Comparison of ENCODE assay signal across 16 cellular contexts in the genomic region with DNA sequence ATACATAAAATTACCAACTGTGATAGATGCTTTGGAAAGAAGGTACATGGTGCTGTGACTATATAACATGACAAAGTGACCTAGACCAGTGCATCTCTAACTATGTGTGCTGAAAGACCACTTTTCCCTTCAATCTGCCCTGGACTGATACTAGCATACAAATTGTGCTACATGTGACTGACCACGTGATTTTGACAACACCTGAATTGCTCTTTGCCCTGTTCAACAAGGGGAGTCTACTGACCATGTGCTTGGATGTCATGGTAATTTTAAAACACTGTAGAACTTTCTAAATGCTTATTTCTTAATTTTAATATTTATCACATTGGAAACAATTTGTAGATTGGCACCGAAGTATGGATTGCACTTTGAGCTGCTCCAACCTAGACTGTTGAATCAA.
DNase-seq lines count a peak whose midpoint lies in the region; ATAC-seq, FAIRE-seq and TF ChIP-seq lines count a peak whose summit lies in the region.
"Had no signal": no experiment of that assay in that cellular context is flagged by ENCODE, and none has a peak within 500 bp of the region (broad histone marks: within the 10 kb centered on the region; RNA-seq: fewer than 3 reads in every experiment).

No MANE protein-coding gene starts in this region.

- H3K36me3 Mint-ChIP-seq in progenitor cell of endocrine pancreas (ENCODE audit: insufficient read depth) = no peaks in the 10 kb centered on the region

- H3K4me1 ChIP-seq in SJCRH30 (peaks cover 34% of the 10 kb centered on the region), HepG2 (ENCODE audit: insufficient read depth, low read length) (no peaks in the 10 kb centered on the region)
- H3K4me1 ChIP-seq: BLaER1 treated with 17β-estradiol and CSF1 and Interleukin-3, amounts not matched to agents 10 nM and 100 nM had no signal

- H3K4me3 ChIP-seq in SJCRH30 (no peak overlapping the region), bronchial epithelial cell (ENCODE audit: low read depth, low read length) (no peak overlapping the region), HepG2 (replicated peaks in 1 of 3; ENCODE audit: insufficient read depth in 1 of 3, low read depth in 2 of 3, low read length in 3 of 3) (no peak overlapping the region)
- H3K4me3 ChIP-seq: BLaER1 treated with 17β-estradiol and CSF1 and Interleukin-3, amounts not matched to agents 10 nM and 100 nM had no signal

- ATAC-seq in HepG2 (no peak), sciatic nerve (no peak)
- ATAC-seq: CD8-positive, alpha-beta T cell had no signal

- CTCF ChIA-PET in HepG2 (lab: Yijun Ruan, JAX; ENCODE audit: low intra/inter-chr PET ratio, low total read pairs) = no interaction called here

- FAIRE-seq in bronchial epithelial cell (lab: Jason Lieb, UNC) (peak; percentile 68), HepG2 (lab: Jason Lieb, UNC) (no peak)
- FAIRE-seq: H1 had no signal

- intact Hi-C loops in HepG2 (cut with micrococcal nuclease; ENCODE audit: unreplicated experiment) = no loop called here
- intact Hi-C loops in sciatic nerve (cut with DNase I) = no loop called here

- in situ Hi-C loops in HepG2 (cut with HindIII; ENCODE audit: extremely low pct_ligation_motif_present, low pct_unique_long_range_greater_than_20kb) = no loop called here

- no peaks in the 10 kb centered on the region for H4K20me1 ChIP-seq in HepG2 (ENCODE audit: insufficient read depth, low read length)
- H4K20me1 ChIP-seq: BLaER1 treated with 17β-estradiol and CSF1 and Interleukin-3, amounts not matched to agents 10 nM and 100 nM had no signal

- no peak overlapping the region for H3K4me3 Mint-ChIP-seq in progenitor cell of endocrine pancreas (ENCODE audit: low read depth)
- H3K4me3 Mint-ChIP-seq: B cell; CD8-positive, alpha-beta T cell; H9 had no signal

- peaks cover 13% of the 10 kb centered on the region for H3K9me3 Mint-ChIP-seq in progenitor cell of endocrine pancreas (ENCODE audit: low read depth)

- WGBS in HepG2 (ENCODE audit: low lambda C conversion rate) = 3% methylated on average over 2 of the region's 2 CpGs

- H3K4me2 ChIP-seq in HepG2 (ENCODE audit: low read depth, low read length) = no peak overlapping the region
- H3K4me2 ChIP-seq: BLaER1 treated with 17β-estradiol and CSF1 and Interleukin-3, amounts not matched to agents 10 nM and 100 nM had no signal

- H3K79me2 ChIP-seq in HepG2 (ENCODE audit: insufficient read depth, low read length) = no peaks in the 10 kb centered on the region

- DNase-seq in SJCRH30 (no peak), bronchial epithelial cell (ENCODE audit: low read depth) (no peak), HepG2 (ENCODE audit: low spot score) (no peak), progenitor cell of endocrine pancreas (ENCODE audit: low spot score, unreplicated experiment) (no peak), NCI-H187 (lab: John Stamatoyannopoulos, UW) (no peak), sciatic nerve (ENCODE audit: low spot score) (no peak)
- no peak for DNase-seq in activated CD4-positive, CD25-positive, alpha-beta regulatory T cell treated with anti-CD3 and anti-CD28 coated beads, Interleukin-2, amount 50 U/mL, for 72 hours
- DNase-seq: 8988T; Calu3; CD8-positive, alpha-beta T cell; DMS79 treated with DMSO at 0.1 percent for 48 hours; GF-D8; H9 had no signal

- H3K27me3 ChIP-seq in SJCRH30 (no peaks in the 10 kb centered on the region), bronchial epithelial cell (ENCODE audit: control insufficient read depth, insufficient read depth, low read length) (no peaks in the 10 kb centered on the region), HepG2 (ENCODE audit: control insufficient read depth in 1 of 2, insufficient read depth in 2 of 2, low read length in 2 of 2) (no peaks in the 10 kb centered on the region; a peak in 1 of 5 replicates)
- H3K27me3 ChIP-seq: BLaER1 treated with 17β-estradiol and CSF1 and Interleukin-3, amounts not matched to agents 10 nM and 100 nM had no signal

- H3K36me3 ChIP-seq in SJCRH30 (no peaks in the 10 kb centered on the region), bronchial epithelial cell (ENCODE audit: control insufficient read depth, insufficient read depth, low read length) (no peaks in the 10 kb centered on the region), HepG2 (replicated peaks in 1 of 2; ENCODE audit: control insufficient read depth in 1 of 2, insufficient read depth in 2 of 2, low read length in 2 of 2) (no peaks in the 10 kb centered on the region)
- H3K36me3 ChIP-seq: BLaER1 treated with 17β-estradiol and CSF1 and Interleukin-3, amounts not matched to agents 10 nM and 100 nM had no signal

- H3K9me3 ChIP-seq in SJCRH30 (replicated peaks) (no peaks in the 10 kb centered on the region), HepG2 (ENCODE audit: low read length) (no peaks in the 10 kb centered on the region)

- H3K4me1 Mint-ChIP-seq in progenitor cell of endocrine pancreas (ENCODE audit: low read depth) = peaks cover 12% of the 10 kb centered on the region
- H3K4me1 Mint-ChIP-seq: B cell had no signal

- TF ChIP-seq CTCF in bronchial epithelial cell (IDR thresholded peaks at IDR 0.05; ENCODE audit: insufficient read depth, low read length, severe bottlenecking) (no peak), HepG2 (CRISPR knock-in tag; IDR thresholded peaks at IDR 0.05) (no peak), progenitor cell of endocrine pancreas (IDR thresholded peaks at IDR 0.05; ENCODE audit: unreplicated experiment) (no peak)

- H3K27me3 Mint-ChIP-seq in progenitor cell of endocrine pancreas = peaks cover 2% of the 10 kb centered on the region

- POLR2A ChIA-PET in HepG2 (lab: Yijun Ruan, JAX) = no interaction called here

- no peak overlapping the region for H2AFZ ChIP-seq in HepG2 (ENCODE audit: low read length)

- BruUV-seq in HepG2 (replicated peaks; lab: Mats Ljungman, UMichigan) = no TSS peak

- H3K27ac ChIP-seq in SJCRH30 = peak overlapping the region; percentile 52
- H3K27ac ChIP-seq in HepG2 (ENCODE audit: extremely low read length, insufficient read depth, low read length) = no peak overlapping the region
- H3K27ac ChIP-seq: BLaER1 treated with 17β-estradiol and CSF1 and Interleukin-3, amounts not matched to agents 10 nM and 100 nM had no signal

- no peak overlapping the region for H3K9ac ChIP-seq in HepG2 (ENCODE audit: insufficient read depth, low read depth, low read length)
- H3K9ac ChIP-seq: BLaER1 treated with 17β-estradiol and CSF1 and Interleukin-3, amounts not matched to agents 10 nM and 100 nM had no signal

- peak overlapping the region; percentile 65 for H3K27ac Mint-ChIP-seq in progenitor cell of endocrine pancreas
- H3K27ac Mint-ChIP-seq: B cell; CD8-positive, alpha-beta T cell; H9 had no signal

- no peak for TF ChIP-seq POLR2A in HepG2 (IDR thresholded peaks at IDR 0.05; ENCODE audit: insufficient read depth in 1 of 2, low read depth in 2 of 2, low read length in 2 of 2)

- TF ChIP-seq EP300 in HepG2 (IDR thresholded peaks at IDR 0.05; ENCODE audit: low read depth in 2 of 2, low read length in 2 of 2) (no peak), HepG2 (CRISPR knock-in tag; IDR thresholded peaks at IDR 0.05; ENCODE audit: borderline replicate concordance) (no peak)

- no peak for TF ChIP-seq RAD21 in HepG2 (CRISPR knock-in tag; IDR thresholded peaks at IDR 0.05)

TF ChIP-seq in HepG2, 621 proteins besides CTCF, POLR2A, EP300 and RAD21:
- TF ChIP-seq ZNF644 (CRISPR knock-in tag; IDR thresholded peaks at IDR 0.05; ENCODE audit: low read depth) = no peak
- no peak for TF ChIP-seq DNMT3B (CRISPR knock-in tag; conservative IDR thresholded peaks at IDR 0.05)
- TF ChIP-seq, protein P1, sequence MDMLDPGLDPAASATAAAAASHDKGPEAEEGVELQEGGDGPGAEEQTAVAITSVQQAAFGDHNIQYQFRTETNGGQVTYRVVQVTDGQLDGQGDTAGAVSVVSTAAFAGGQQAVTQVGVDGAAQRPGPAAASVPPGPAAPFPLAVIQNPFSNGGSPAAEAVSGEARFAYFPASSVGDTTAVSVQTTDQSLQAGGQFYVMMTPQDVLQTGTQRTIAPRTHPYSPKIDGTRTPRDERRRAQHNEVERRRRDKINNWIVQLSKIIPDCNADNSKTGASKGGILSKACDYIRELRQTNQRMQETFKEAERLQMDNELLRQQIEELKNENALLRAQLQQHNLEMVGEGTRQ (IDR thresholded peaks at IDR 0.05; ENCODE audit: low read depth, low read length) = peak; percentile 74
- TF ChIP-seq, protein P1 (CRISPR knock-in tag; IDR thresholded peaks at IDR 0.05; ENCODE audit: borderline replicate concordance) = no peak
- TF ChIP-seq MNT (IDR thresholded peaks at IDR 0.05) = peak; percentile 89
